Comparison of ENCODE assay signal across 18 cellular contexts in the genomic region with DNA sequence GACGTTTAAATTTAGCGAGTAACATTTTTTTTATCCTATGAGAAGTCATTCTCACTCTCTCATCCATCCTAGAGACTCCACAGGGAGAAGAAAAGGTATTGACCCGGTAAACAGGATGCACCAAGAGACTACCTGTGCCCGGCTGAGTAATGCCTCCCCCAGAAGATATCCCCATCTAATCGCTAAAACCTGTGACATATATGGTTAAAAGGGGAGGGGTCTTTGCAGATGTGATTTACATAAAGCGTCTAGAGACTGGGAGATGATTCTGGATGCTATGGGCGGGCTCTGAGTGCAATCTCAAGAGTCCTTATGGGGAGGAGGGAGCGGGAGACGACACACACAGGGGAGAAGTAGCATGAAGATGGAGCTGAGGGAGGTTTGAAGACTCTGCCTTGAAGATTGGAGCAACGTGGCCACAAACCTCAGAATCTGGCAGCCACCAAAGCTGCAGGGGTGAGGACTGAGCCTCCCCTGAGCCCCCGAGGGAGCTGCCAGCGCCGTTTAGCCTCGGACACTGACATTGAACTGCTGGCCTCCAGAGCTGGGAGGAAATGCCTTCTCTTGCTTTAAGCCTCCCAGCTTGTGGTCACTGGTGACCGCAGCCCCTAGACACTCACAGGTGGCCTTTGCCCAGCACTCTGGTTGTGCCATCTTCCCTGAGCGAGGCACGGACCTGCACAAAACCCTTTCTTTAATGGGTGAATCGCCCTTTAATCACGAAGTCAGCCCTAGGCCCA. TPM values are rescaled to one million over a fixed set of nuclear protein-coding genes. Genes with fewer than 3 reads are reported as not detected.
DNase-seq lines count a peak whose midpoint lies in the region; FAIRE-seq and TF ChIP-seq lines count a peak whose summit lies in the region.
"Had no signal": no experiment of that assay in that cellular context is flagged by ENCODE, and none has a peak within 500 bp of the region (broad histone marks: within the 10 kb centered on the region; RNA-seq: fewer than 3 reads in every experiment).

No MANE protein-coding gene starts in this region.

- H3K9me3 ChIP-seq in BLaER1 treated with 17β-estradiol and CSF1 and Interleukin-3, amounts not matched to agents 10 nM and 100 nM (replicated peaks in 1 of 11) = no peaks in the 10 kb centered on the region
- H3K9me3 ChIP-seq in endodermal cell (ENCODE audit: control insufficient read depth, low read length) (no peaks in the 10 kb centered on the region), small intestine (ENCODE audit: control insufficient read depth, low read depth) (no peaks in the 10 kb centered on the region)

- 70 to 74% methylated on average over 17 to 19 of the region's 19 CpGs for WGBS in endodermal cell (ENCODE audit: insufficient coverage in 1 of 2, insufficient read length in 1 of 2), 2 experiments
- no CpG with 5 or more reads among the region's 19 CpGs for WGBS in mesendoderm (ENCODE audit: extremely low coverage, insufficient coverage, low lambda C conversion rate)
- 66 to 80% (median 73%) methylated on average over 19 of the region's 19 CpGs for WGBS in small intestine, 3 donors

- no peak for TF ChIP-seq CTCF in endodermal cell (conservative IDR thresholded peaks at IDR 0.05)

- no peaks in the 10 kb centered on the region for H3K36me3 ChIP-seq in BLaER1 treated with 17β-estradiol and CSF1 and Interleukin-3, amounts not matched to agents 10 nM and 100 nM
- H3K36me3 ChIP-seq in endodermal cell (ENCODE audit: control insufficient read depth, insufficient read depth, low read length) (no peaks in the 10 kb centered on the region), mesendoderm (ENCODE audit: control insufficient read depth, insufficient read depth, low read length) (no peaks in the 10 kb centered on the region), small intestine (ENCODE audit: control insufficient read depth in 2 of 2, insufficient read depth in 2 of 2, low read length in 2 of 2) (no peaks in the 10 kb centered on the region)

- no peaks in the 10 kb centered on the region for H3K27me3 Mint-ChIP-seq in endodermal cell (ENCODE audit: insufficient read depth)

- H3K9ac ChIP-seq in BLaER1 treated with 17β-estradiol and CSF1 and Interleukin-3, amounts not matched to agents 10 nM and 100 nM = peak overlapping the region in 3 of 11 experiments; percentile 3 to 32 (median 19); a peak in 3 of 22 replicates
- H3K9ac ChIP-seq in endodermal cell (ENCODE audit: extremely low read depth, low read length, poor library complexity, severe bottlenecking) (no peak overlapping the region), mesendoderm (ENCODE audit: low read length) (no peak overlapping the region)

- no peaks in the 10 kb centered on the region for H3K79me1 ChIP-seq in mesendoderm (ENCODE audit: low read length)

- no peaks in the 10 kb centered on the region for H3K9me3 Mint-ChIP-seq in endodermal cell
- H3K9me3 Mint-ChIP-seq: CD8-positive, alpha-beta T cell; H9; IgD-negative memory B cell had no signal

- H3K79me2 ChIP-seq in mesendoderm (ENCODE audit: control insufficient read depth, insufficient read depth, low read length) = no peaks in the 10 kb centered on the region

- no peak overlapping the region for H3K23ac ChIP-seq in mesendoderm (ENCODE audit: low read length)

- no peak overlapping the region for H3K27ac ChIP-seq in BLaER1 treated with 17β-estradiol and CSF1 and Interleukin-3, amounts not matched to agents 10 nM and 100 nM
- H3K27ac ChIP-seq in endodermal cell (ENCODE audit: low read depth, low read length) (no peak overlapping the region), mesendoderm (ENCODE audit: low read depth, low read length) (no peak overlapping the region), small intestine (ENCODE audit: low read depth in 1 of 2, low read length in 1 of 2) (no peak overlapping the region)
- H3K27ac ChIP-seq: SK-N-MC had no signal

- H3K4me1 Mint-ChIP-seq in endodermal cell = peaks cover 7% of the 10 kb centered on the region

- H3K4ac ChIP-seq in mesendoderm (ENCODE audit: low read depth, low read length) = no peak overlapping the region

- H3K27me3 ChIP-seq in BLaER1 treated with 17β-estradiol and CSF1 and Interleukin-3, amounts not matched to agents 10 nM and 100 nM = peaks cover 0 to 14% (median 5%) of the 10 kb centered on the region in 11 experiments; a peak in 10 of 22 replicates
- no peaks in the 10 kb centered on the region for H3K27me3 ChIP-seq in endodermal cell (ENCODE audit: control insufficient read depth, insufficient read depth, low read length, poor library complexity, severe bottlenecking)
- H3K27me3 ChIP-seq in mesendoderm (ENCODE audit: insufficient read depth, low read length, poor library complexity) = no peaks in the 10 kb centered on the region
- H3K27me3 ChIP-seq in small intestine (ENCODE audit: control insufficient read depth in 2 of 2, insufficient read depth in 2 of 2, low read length in 2 of 2) = peaks cover 0 to 3% of the 10 kb centered on the region in 2 donors

- DNase-seq in MV-4-11 (lab: John Stamatoyannopoulos, UW) = peak; percentile 11
- peak; percentile 58 for DNase-seq in endodermal cell
- DNase-seq in mesendoderm = peak; percentile 62
- DNase-seq in ecto neural progenitor cell (ENCODE audit: low spot score) = no peak
- DNase-seq in small intestine = no peak
- no peak for DNase-seq in RPMI8226
- DNase-seq in hepatic stellate cell (ENCODE audit: low spot score) = no peak
- DNase-seq: CD8-positive, alpha-beta T cell; H9; NCI-H1417 treated with DMSO at 0.1 percent for 48 hours; NCI-H2081; NCI-H2227 treated with DMSO at 0.1 percent for 48 hours; NCI-H524 treated with DMSO at 0.1 percent for 48 hours; NK-92 treated with Interleukin-12 subunit alpha and Interleukin-12 subunit beta, amount 100 ng/mL, for 24 hours had no signal

- H4K8ac ChIP-seq in mesendoderm (ENCODE audit: low read depth, low read length) = no peak overlapping the region

- H2BK15ac ChIP-seq in mesendoderm (replicated peaks; ENCODE audit: low read depth) = no peak overlapping the region

- H3K56ac ChIP-seq in mesendoderm (ENCODE audit: low read length) = no peak overlapping the region

- peak overlapping the region; percentile 18 to 77 (median 65); a peak in 20 of 22 replicates for H3K4me2 ChIP-seq in BLaER1 treated with 17β-estradiol and CSF1 and Interleukin-3, amounts not matched to agents 10 nM and 100 nM
- H3K4me2 ChIP-seq in mesendoderm (ENCODE audit: low read length) = no peak overlapping the region

- peaks cover 0 to 53% (median 35%) of the 10 kb centered on the region in 10 experiments; a peak in 16 of 20 replicates for H3K4me1 ChIP-seq in BLaER1 treated with 17β-estradiol and CSF1 and Interleukin-3, amounts not matched to agents 10 nM and 100 nM
- H3K4me1 ChIP-seq in endodermal cell (ENCODE audit: control insufficient read depth, insufficient read depth, low read length) (no peaks in the 10 kb centered on the region), mesendoderm (ENCODE audit: control insufficient read depth, low read depth, low read length) (no peaks in the 10 kb centered on the region), small intestine (ENCODE audit: control insufficient read depth in 2 of 2, insufficient read depth in 1 of 2, low read depth in 1 of 2, low read length in 1 of 2) (no peaks in the 10 kb centered on the region)

- no peak overlapping the region for H3K4me3 ChIP-seq in BLaER1 treated with 17β-estradiol and CSF1 and Interleukin-3, amounts not matched to agents 10 nM and 100 nM
- H3K4me3 ChIP-seq in endodermal cell (ENCODE audit: low read length) = no peak overlapping the region
- H3K4me3 ChIP-seq in mesendoderm (ENCODE audit: low read length) = no peak overlapping the region
- no peak overlapping the region for H3K4me3 ChIP-seq in small intestine (ENCODE audit: low read depth in 1 of 2, low read length in 2 of 2)
- H3K4me3 ChIP-seq: SK-N-MC had no signal

- FAIRE-seq in small intestine (lab: Jason Lieb, UNC) = no peak
- FAIRE-seq: D721Med had no signal

- H3K36me3 Mint-ChIP-seq in endodermal cell (ENCODE audit: low read depth) = no peaks in the 10 kb centered on the region
- H3K36me3 Mint-ChIP-seq: CD8-positive, alpha-beta T cell; IgD-negative memory B cell had no signal

- H2AK5ac ChIP-seq in mesendoderm (ENCODE audit: low read length) = no peak overlapping the region

- H3K4me3 Mint-ChIP-seq in endodermal cell = no peak overlapping the region
- H3K4me3 Mint-ChIP-seq: CD8-positive, alpha-beta T cell; H9; IgD-negative memory B cell had no signal

- no peak overlapping the region for H3K27ac Mint-ChIP-seq in endodermal cell
- H3K27ac Mint-ChIP-seq: CD8-positive, alpha-beta T cell; IgD-negative memory B cell had no signal

- no peak overlapping the region for H3K18ac ChIP-seq in mesendoderm (ENCODE audit: low read length)

- no peak overlapping the region for H4K5ac ChIP-seq in mesendoderm (ENCODE audit: low read length)

- H2BK5ac ChIP-seq in mesendoderm (ENCODE audit: low read length) = no peak overlapping the region

- peaks cover 0 to 7% (median 0%) of the 10 kb centered on the region in 11 experiments; a peak in 5 of 22 replicates for H4K20me1 ChIP-seq in BLaER1 treated with 17β-estradiol and CSF1 and Interleukin-3, amounts not matched to agents 10 nM and 100 nM

- H2BK120ac ChIP-seq in mesendoderm (ENCODE audit: low read depth, low read length) = no peak overlapping the region

RNA-seq across cellular contexts. Expression of gene ABLIM2, which starts 11.2 kb away (rescaled TPM):
- 1 to 10 TPM in 1 of 2 donors, under 1 TPM in 1; 0.35 to 1.6 TPM for total RNA-seq in endodermal cell
- 1.4 TPM for polyA plus RNA-seq in endodermal cell (2013, experiment 1 of 2)
- 2.5 TPM for polyA plus RNA-seq in endodermal cell (2013, experiment 2 of 2)
- 0.45 TPM for polyA plus RNA-seq in mesendoderm (2013, experiment 1 of 2)
- polyA plus RNA-seq in mesendoderm (2013, experiment 2 of 2) = 0.55 TPM
- 10 to 100 TPM in 1 of 3 donors, 1 to 10 TPM in 2; 1.1 to 12.7 (median 6.6) TPM for polyA plus RNA-seq in small intestine

RNA-seq across cellular contexts. Expression of gene SH3TC1, which starts 51.7 kb away (rescaled TPM):
- 1 to 10 TPM; 1.9 to 2.6 TPM for total RNA-seq in endodermal cell
- 0.39 TPM for polyA plus RNA-seq in endodermal cell (2013, experiment 1 of 2)
- polyA plus RNA-seq in endodermal cell (2013, experiment 2 of 2) = 0.58 TPM
- 0.17 TPM for polyA plus RNA-seq in mesendoderm (2013, experiment 1 of 2)
- 0.13 TPM for polyA plus RNA-seq in mesendoderm (2013, experiment 2 of 2)
- 1 to 10 TPM in 2 of 3 donors, under 1 TPM in 1; 0.45 to 8.2 (median 4.3) TPM for polyA plus RNA-seq in small intestine

Comparison
In these comparisons a context has a peak if more than half of its experiments do, and no peak if none do; other contexts are left out.
1. DNase-seq: peak in MV-4-11 (single experiment), endodermal cell (single experiment) and mesendoderm (single experiment); none in ecto neural progenitor cell (single experiment), small intestine (single experiment), RPMI8226 (single experiment) and hepatic stellate cell (single experiment).